Comparison of ENCODE assay signal across 1 cellular context in the genomic region with DNA sequence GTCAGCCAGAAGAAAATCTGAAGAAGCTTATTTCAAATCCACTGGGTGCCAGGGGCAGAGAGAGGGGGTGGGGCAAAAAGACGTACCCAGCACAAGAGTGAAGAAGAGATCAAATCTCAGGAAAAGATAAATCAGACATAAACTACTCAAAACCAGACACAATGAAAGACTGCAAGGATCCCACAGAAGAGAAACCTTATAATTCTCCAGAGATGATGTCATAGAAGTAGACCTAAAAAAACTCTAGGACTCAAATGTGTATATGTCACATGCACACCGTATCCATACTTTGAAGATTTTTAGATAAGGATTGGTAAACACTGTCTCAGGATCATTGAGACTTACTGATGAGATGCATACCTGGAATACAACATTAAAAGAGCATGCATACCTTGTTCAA.
TF ChIP-seq lines count a peak whose summit lies in the region.

No MANE protein-coding gene starts in this region.

TF ChIP-seq in K562, 482 proteins besides CTCF, POLR2A, EP300 and RAD21 (continued from another document):
- TF ChIP-seq ZBTB33 (CRISPR knock-in tag; IDR thresholded peaks at IDR 0.05): no peak
- TF ChIP-seq MYBL2 (IDR thresholded peaks at IDR 0.05; ENCODE audit: low read depth): peak; percentile 44
- no peak for TF ChIP-seq MYBL2 (CRISPR knock-in tag; IDR thresholded peaks at IDR 0.05; ENCODE audit: borderline replicate concordance)
- TF ChIP-seq ZNF551 (CRISPR knock-in tag; IDR thresholded peaks at IDR 0.05): no peak
- no peak for TF ChIP-seq SRSF9 (IDR thresholded peaks at IDR 0.05; ENCODE audit: borderline replicate concordance, low read depth, low read length)
- no peak for TF ChIP-seq RAD51 (IDR thresholded peaks at IDR 0.05; ENCODE audit: borderline replicate concordance, low read depth)
- TF ChIP-seq MXI1 (IDR thresholded peaks at IDR 0.05; ENCODE audit: low read depth, low read length): no peak
- TF ChIP-seq CBFA2T3 (IDR thresholded peaks at IDR 0.05): no peak
- no peak for TF ChIP-seq ZNF3 (CRISPR knock-in tag; IDR thresholded peaks at IDR 0.05)
- TF ChIP-seq, protein P1, sequence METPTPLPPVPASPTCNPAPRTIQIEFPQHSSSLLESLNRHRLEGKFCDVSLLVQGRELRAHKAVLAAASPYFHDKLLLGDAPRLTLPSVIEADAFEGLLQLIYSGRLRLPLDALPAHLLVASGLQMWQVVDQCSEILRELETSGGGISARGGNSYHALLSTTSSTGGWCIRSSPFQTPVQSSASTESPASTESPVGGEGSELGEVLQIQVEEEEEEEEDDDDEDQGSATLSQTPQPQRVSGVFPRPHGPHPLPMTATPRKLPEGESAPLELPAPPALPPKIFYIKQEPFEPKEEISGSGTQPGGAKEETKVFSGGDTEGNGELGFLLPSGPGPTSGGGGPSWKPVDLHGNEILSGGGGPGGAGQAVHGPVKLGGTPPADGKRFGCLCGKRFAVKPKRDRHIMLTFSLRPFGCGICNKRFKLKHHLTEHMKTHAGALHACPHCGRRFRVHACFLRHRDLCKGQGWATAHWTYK (CRISPR knock-in tag; IDR thresholded peaks at IDR 0.05): 0 out of 2 replicates have a peak, but pooled peaks have one; percentile 28
- no peak for TF ChIP-seq ZNF707 (CRISPR knock-in tag; conservative IDR thresholded peaks at IDR 0.05)
- TF ChIP-seq, protein P2, sequence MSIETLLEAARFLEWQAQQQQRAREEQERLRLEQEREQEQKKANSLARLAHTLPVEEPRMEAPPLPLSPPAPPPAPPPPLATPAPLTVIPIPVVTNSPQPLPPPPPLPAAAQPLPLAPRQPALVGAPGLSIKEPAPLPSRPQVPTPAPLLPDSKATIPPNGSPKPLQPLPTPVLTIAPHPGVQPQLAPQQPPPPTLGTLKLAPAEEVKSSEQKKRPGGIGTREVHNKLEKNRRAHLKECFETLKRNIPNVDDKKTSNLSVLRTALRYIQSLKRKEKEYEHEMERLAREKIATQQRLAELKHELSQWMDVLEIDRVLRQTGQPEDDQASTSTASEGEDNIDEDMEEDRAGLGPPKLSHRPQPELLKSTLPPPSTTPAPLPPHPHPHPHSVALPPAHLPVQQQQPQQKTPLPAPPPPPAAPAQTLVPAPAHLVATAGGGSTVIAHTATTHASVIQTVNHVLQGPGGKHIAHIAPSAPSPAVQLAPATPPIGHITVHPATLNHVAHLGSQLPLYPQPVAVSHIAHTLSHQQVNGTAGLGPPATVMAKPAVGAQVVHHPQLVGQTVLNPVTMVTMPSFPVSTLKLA (conservative IDR thresholded peaks at IDR 0.05): 0 out of 4 replicates have a peak, but pooled peaks of 1 of the 2 experiments have one; percentile 31
- TF ChIP-seq, protein P3, sequence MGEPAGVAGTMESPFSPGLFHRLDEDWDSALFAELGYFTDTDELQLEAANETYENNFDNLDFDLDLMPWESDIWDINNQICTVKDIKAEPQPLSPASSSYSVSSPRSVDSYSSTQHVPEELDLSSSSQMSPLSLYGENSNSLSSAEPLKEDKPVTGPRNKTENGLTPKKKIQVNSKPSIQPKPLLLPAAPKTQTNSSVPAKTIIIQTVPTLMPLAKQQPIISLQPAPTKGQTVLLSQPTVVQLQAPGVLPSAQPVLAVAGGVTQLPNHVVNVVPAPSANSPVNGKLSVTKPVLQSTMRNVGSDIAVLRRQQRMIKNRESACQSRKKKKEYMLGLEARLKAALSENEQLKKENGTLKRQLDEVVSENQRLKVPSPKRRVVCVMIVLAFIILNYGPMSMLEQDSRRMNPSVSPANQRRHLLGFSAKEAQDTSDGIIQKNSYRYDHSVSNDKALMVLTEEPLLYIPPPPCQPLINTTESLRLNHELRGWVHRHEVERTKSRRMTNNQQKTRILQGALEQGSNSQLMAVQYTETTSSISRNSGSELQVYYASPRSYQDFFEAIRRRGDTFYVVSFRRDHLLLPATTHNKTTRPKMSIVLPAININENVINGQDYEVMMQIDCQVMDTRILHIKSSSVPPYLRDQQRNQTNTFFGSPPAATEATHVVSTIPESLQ (CRISPR knock-in tag; IDR thresholded peaks at IDR 0.05): no peak
- TF ChIP-seq PHF20 (IDR thresholded peaks at IDR 0.05; ENCODE audit: partially characterized antibody): no peak
- 0 out of 2 replicates have a peak, but pooled peaks have one; percentile 5 for TF ChIP-seq JUN (IDR thresholded peaks at IDR 0.05; ENCODE audit: borderline replicate concordance, low read depth, low read length)
- TF ChIP-seq JUN (CRISPR knock-in tag; IDR thresholded peaks at IDR 0.05; ENCODE audit: borderline replicate concordance): no peak
- TF ChIP-seq ATF4 (CRISPR knock-in tag; IDR thresholded peaks at IDR 0.05): no peak
- TF ChIP-seq RFX5 (IDR thresholded peaks at IDR 0.05; ENCODE audit: low read depth, low read length): no peak
- no peak for TF ChIP-seq TEAD4 (IDR thresholded peaks at IDR 0.05; ENCODE audit: low read length)
- no peak for TF ChIP-seq TEAD4 (CRISPR knock-in tag; IDR thresholded peaks at IDR 0.05; ENCODE audit: borderline replicate concordance)
- no peak for TF ChIP-seq ZNF212 (CRISPR knock-in tag; IDR thresholded peaks at IDR 0.05)
- no peak for TF ChIP-seq MEF2D (tag; conservative IDR thresholded peaks at IDR 0.05; ENCODE audit: low read depth)
- no peak for TF ChIP-seq TARDBP (IDR thresholded peaks at IDR 0.05)
- TF ChIP-seq TEAD2 (tag; IDR thresholded peaks at IDR 0.05): no peak
- TF ChIP-seq ZNF785 (CRISPR knock-in tag; IDR thresholded peaks at IDR 0.05): no peak
- TF ChIP-seq, protein P4, sequence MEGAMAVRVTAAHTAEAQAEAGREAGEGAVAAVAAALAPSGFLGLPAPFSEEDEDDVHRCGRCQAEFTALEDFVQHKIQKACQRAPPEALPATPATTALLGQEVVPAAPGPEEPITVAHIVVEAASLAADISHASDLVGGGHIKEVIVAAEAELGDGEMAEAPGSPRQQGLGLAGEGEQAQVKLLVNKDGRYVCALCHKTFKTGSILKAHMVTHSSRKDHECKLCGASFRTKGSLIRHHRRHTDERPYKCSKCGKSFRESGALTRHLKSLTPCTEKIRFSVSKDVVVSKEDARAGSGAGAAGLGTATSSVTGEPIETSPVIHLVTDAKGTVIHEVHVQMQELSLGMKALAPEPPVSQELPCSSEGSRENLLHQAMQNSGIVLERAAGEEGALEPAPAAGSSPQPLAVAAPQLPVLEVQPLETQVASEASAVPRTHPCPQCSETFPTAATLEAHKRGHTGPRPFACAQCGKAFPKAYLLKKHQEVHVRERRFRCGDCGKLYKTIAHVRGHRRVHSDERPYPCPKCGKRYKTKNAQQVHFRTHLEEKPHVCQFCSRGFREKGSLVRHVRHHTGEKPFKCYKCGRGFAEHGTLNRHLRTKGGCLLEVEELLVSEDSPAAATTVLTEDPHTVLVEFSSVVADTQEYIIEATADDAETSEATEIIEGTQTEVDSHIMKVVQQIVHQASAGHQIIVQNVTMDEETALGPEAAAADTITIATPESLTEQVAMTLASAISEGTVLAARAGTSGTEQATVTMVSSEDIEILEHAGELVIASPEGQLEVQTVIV (CRISPR knock-in tag; IDR thresholded peaks at IDR 0.05; ENCODE audit: borderline replicate concordance): no peak
- TF ChIP-seq ZNF232 (CRISPR knock-in tag; IDR thresholded peaks at IDR 0.05): no peak
